In genomic region chr6:77463308-77463880, GRCh38 we compare ENCODE assay signal across 1 cellular context.
TF ChIP-seq lines count a peak whose summit lies in the region.

HTR1B (minus strand) TSS chr6:77463491; CDS start chr6:77463403, 88 bp downstream.

TF ChIP-seq in HCT116, 20 proteins besides CTCF, POLR2A, EP300 and RAD21 (continued from another document):
- TF ChIP-seq ZBTB33 (IDR thresholded peaks at IDR 0.05; ENCODE audit: extremely low read depth, insufficient replicate concordance, low read length) (no peak), SRF (IDR thresholded peaks at IDR 0.05; ENCODE audit: low read depth) (no peak), EZH2 (IDR thresholded peaks at IDR 0.05) (no peak), TCF7L2 (IDR thresholded peaks at IDR 0.05; ENCODE audit: borderline replicate concordance, extremely low read depth, insufficient read depth, insufficient read length) (no peak), MAX (IDR thresholded peaks at IDR 0.05) (no peak), ZFX (IDR thresholded peaks at IDR 0.05) (no peak)
